1 cellular context compared by ENCODE assay signal in genomic region chr18:35343488-35343935, GRCh38.
TF ChIP-seq lines count a peak whose summit lies in the region.

No MANE protein-coding gene starts in this region.

TF ChIP-seq in GM23338, 12 proteins besides CTCF, POLR2A, EP300 and RAD21 (continued from another document):
- TF ChIP-seq, protein P1, sequence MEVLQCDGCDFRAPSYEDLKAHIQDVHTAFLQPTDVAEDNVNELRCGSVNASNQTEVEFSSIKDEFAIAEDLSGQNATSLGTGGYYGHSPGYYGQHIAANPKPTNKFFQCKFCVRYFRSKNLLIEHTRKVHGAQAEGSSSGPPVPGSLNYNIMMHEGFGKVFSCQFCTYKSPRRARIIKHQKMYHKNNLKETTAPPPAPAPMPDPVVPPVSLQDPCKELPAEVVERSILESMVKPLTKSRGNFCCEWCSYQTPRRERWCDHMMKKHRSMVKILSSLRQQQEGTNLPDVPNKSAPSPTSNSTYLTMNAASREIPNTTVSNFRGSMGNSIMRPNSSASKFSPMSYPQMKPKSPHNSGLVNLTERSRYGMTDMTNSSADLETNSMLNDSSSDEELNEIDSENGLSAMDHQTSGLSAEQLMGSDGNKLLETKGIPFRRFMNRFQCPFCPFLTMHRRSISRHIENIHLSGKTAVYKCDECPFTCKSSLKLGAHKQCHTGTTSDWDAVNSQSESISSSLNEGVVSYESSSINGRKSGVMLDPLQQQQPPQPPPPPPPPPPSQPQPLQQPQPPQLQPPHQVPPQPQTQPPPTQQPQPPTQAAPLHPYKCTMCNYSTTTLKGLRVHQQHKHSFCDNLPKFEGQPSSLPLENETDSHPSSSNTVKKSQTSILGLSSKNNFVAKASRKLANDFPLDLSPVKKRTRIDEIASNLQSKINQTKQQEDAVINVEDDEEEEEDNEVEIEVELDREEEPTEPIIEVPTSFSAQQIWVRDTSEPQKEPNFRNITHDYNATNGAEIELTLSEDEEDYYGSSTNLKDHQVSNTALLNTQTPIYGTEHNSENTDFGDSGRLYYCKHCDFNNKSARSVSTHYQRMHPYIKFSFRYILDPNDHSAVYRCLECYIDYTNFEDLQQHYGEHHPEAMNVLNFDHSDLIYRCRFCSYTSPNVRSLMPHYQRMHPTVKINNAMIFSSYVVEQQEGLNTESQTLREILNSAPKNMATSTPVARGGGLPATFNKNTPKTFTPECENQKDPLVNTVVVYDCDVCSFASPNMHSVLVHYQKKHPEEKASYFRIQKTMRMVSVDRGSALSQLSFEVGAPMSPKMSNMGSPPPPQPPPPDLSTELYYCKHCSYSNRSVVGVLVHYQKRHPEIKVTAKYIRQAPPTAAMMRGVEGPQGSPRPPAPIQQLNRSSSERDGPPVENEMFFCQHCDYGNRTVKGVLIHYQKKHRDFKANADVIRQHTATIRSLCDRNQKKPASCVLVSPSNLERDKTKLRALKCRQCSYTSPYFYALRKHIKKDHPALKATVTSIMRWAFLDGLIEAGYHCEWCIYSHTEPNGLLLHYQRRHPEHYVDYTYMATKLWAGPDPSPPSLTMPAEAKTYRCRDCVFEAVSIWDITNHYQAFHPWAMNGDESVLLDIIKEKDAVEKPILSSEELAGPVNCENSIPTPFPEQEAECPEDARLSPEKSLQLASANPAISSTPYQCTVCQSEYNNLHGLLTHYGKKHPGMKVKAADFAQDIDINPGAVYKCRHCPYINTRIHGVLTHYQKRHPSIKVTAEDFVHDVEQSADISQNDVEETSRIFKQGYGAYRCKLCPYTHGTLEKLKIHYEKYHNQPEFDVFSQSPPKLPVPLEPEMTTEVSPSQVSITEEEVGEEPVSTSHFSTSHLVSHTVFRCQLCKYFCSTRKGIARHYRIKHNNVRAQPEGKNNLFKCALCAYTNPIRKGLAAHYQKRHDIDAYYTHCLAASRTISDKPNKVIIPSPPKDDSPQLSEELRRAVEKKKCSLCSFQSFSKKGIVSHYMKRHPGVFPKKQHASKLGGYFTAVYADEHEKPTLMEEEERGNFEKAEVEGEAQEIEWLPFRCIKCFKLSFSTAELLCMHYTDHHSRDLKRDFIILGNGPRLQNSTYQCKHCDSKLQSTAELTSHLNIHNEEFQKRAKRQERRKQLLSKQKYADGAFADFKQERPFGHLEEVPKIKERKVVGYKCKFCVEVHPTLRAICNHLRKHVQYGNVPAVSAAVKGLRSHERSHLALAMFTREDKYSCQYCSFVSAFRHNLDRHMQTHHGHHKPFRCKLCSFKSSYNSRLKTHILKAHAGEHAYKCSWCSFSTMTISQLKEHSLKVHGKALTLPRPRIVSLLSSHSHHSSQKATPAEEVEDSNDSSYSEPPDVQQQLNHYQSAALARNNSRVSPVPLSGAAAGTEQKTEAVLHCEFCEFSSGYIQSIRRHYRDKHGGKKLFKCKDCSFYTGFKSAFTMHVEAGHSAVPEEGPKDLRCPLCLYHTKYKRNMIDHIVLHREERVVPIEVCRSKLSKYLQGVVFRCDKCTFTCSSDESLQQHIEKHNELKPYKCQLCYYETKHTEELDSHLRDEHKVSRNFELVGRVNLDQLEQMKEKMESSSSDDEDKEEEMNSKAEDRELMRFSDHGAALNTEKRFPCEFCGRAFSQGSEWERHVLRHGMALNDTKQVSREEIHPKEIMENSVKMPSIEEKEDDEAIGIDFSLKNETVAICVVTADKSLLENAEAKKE (CRISPR knock-in tag; IDR thresholded peaks at IDR 0.05) = no peak
TF ChIP-seq in GM23338: peak in this region for 0.
